Comparison of ENCODE assay signal across 1 cellular context in the genomic region with DNA sequence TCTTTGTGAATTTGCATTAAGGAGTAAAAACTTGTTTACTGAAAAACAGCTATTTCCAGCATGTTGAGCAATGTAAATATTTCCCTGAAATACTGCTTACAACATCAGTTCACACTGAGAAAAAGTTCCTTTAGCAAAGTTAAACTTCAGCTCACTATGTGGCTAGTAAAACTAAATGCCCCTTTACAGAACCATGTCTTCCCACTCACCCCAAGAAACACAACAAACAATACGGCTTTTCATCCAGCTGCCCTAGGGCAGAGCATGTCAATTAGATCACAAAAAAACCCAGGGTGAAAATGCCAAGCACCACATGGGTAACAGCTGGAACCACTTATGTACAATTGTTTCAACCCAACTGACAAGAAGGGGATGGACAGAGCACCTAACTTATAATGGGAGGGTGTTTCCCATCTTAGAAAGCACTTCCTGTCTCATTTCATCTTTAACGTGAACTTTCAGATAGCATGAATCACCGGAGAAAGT.
TF ChIP-seq lines count a peak whose summit lies in the region.

No MANE protein-coding gene starts in this region.

TF ChIP-seq in HEK293, 187 proteins besides CTCF, POLR2A, EP300 and RAD21 (continued from another document):
- TF ChIP-seq ZBTB11 (tag by site-specific recombination; conservative IDR thresholded peaks at IDR 0.05; ENCODE audit: low read depth), result no peak
- no peak for TF ChIP-seq ZNF626 (tag by site-specific recombination; IDR thresholded peaks at IDR 0.05)
- TF ChIP-seq ZNF76 (tag by site-specific recombination; IDR thresholded peaks at IDR 0.05; ENCODE audit: borderline replicate concordance, low read depth), result no peak
- no peak for TF ChIP-seq ZNF239 (tag by site-specific recombination; IDR thresholded peaks at IDR 0.05)
- TF ChIP-seq BCL6B (tag by site-specific recombination; IDR thresholded peaks at IDR 0.05), result no peak
- TF ChIP-seq KLF16 (tag by site-specific recombination; IDR thresholded peaks at IDR 0.05), result no peak
- no peak for TF ChIP-seq ZNF350 (tag by site-specific recombination; IDR thresholded peaks at IDR 0.05)
- TF ChIP-seq, protein P1, sequence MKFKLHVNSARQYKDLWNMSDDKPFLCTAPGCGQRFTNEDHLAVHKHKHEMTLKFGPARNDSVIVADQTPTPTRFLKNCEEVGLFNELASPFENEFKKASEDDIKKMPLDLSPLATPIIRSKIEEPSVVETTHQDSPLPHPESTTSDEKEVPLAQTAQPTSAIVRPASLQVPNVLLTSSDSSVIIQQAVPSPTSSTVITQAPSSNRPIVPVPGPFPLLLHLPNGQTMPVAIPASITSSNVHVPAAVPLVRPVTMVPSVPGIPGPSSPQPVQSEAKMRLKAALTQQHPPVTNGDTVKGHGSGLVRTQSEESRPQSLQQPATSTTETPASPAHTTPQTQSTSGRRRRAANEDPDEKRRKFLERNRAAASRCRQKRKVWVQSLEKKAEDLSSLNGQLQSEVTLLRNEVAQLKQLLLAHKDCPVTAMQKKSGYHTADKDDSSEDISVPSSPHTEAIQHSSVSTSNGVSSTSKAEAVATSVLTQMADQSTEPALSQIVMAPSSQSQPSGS (tag by site-specific recombination; IDR thresholded peaks at IDR 0.05; ENCODE audit: low read depth), result no peak
- TF ChIP-seq, protein P2, sequence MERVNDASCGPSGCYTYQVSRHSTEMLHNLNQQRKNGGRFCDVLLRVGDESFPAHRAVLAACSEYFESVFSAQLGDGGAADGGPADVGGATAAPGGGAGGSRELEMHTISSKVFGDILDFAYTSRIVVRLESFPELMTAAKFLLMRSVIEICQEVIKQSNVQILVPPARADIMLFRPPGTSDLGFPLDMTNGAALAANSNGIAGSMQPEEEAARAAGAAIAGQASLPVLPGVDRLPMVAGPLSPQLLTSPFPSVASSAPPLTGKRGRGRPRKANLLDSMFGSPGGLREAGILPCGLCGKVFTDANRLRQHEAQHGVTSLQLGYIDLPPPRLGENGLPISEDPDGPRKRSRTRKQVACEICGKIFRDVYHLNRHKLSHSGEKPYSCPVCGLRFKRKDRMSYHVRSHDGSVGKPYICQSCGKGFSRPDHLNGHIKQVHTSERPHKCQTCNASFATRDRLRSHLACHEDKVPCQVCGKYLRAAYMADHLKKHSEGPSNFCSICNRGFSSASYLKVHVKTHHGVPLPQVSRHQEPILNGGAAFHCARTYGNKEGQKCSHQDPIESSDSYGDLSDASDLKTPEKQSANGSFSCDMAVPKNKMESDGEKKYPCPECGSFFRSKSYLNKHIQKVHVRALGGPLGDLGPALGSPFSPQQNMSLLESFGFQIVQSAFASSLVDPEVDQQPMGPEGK (tag by site-specific recombination; IDR thresholded peaks at IDR 0.05), result no peak
- TF ChIP-seq ZNF423 (tag by site-specific recombination; IDR thresholded peaks at IDR 0.05), result no peak
- peak; percentile 63; the same call in 1 of the 2 replicates for TF ChIP-seq SP7 (tag by site-specific recombination; IDR thresholded peaks at IDR 0.05)
- TF ChIP-seq ZNF184 (tag by site-specific recombination; IDR thresholded peaks at IDR 0.05), result no peak
- no peak for TF ChIP-seq ZBTB10 (tag by site-specific recombination; IDR thresholded peaks at IDR 0.05)
- no peak for TF ChIP-seq ZNF580 (tag by site-specific recombination; IDR thresholded peaks at IDR 0.05)
- TF ChIP-seq, protein P3, sequence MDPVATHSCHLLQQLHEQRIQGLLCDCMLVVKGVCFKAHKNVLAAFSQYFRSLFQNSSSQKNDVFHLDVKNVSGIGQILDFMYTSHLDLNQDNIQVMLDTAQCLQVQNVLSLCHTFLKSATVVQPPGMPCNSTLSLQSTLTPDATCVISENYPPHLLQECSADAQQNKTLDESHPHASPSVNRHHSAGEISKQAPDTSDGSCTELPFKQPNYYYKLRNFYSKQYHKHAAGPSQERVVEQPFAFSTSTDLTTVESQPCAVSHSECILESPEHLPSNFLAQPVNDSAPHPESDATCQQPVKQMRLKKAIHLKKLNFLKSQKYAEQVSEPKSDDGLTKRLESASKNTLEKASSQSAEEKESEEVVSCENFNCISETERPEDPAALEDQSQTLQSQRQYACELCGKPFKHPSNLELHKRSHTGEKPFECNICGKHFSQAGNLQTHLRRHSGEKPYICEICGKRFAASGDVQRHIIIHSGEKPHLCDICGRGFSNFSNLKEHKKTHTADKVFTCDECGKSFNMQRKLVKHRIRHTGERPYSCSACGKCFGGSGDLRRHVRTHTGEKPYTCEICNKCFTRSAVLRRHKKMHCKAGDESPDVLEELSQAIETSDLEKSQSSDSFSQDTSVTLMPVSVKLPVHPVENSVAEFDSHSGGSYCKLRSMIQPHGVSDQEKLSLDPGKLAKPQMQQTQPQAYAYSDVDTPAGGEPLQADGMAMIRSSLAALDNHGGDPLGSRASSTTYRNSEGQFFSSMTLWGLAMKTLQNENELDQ (tag by site-specific recombination; IDR thresholded peaks at IDR 0.05; ENCODE audit: low read depth), result no peak
- no peak for TF ChIP-seq ZNF785 (tag by site-specific recombination; IDR thresholded peaks at IDR 0.05)
- no peak for TF ChIP-seq GLIS1 (tag by site-specific recombination; IDR thresholded peaks at IDR 0.05)
- no peak for TF ChIP-seq ZNF585B (tag by site-specific recombination; IDR thresholded peaks at IDR 0.05)
- TF ChIP-seq ZNF560 (tag by site-specific recombination; IDR thresholded peaks at IDR 0.05; ENCODE audit: borderline replicate concordance), result no peak
- no peak for TF ChIP-seq RBAK (tag by site-specific recombination; IDR thresholded peaks at IDR 0.05)
- TF ChIP-seq ZNF2 (tag by site-specific recombination; IDR thresholded peaks at IDR 0.05), result no peak
- TF ChIP-seq, protein P4, sequence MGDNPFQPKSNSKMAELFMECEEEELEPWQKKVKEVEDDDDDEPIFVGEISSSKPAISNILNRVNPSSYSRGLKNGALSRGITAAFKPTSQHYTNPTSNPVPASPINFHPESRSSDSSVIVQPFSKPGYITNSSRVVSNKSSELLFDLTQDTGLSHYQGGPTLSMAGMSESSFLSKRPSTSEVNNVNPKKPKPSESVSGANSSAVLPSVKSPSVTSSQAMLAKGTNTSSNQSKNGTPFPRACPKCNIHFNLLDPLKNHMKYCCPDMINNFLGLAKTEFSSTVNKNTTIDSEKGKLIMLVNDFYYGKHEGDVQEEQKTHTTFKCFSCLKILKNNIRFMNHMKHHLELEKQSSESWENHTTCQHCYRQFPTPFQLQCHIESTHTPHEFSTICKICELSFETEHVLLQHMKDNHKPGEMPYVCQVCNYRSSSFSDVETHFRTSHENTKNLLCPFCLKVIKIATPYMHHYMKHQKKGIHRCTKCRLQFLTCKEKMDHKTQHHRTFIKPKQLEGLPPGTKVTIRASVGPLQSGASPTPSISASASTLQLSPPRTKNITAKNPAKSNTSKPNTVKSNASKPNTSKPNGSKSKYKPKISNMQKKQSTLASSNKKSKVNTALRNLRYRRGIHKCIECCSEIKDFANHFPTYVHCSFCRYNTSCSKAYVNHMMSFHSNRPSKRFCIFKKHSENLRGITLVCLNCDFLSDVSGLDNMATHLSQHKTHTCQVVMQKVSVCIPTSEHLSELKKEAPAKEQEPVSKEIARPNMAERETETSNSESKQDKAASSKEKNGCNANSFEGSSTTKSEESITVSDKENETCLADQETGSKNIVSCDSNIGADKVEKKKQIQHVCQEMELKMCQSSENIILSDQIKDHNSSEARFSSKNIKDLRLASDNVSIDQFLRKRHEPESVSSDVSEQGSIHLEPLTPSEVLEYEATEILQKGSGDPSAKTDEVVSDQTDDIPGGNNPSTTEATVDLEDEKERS (tag by site-specific recombination; IDR thresholded peaks at IDR 0.05), result no peak
- 0 out of 2 replicates have a peak, but pooled peaks have one; percentile 6 for TF ChIP-seq GLI2 (tag by site-specific recombination; IDR thresholded peaks at IDR 0.05; ENCODE audit: borderline replicate concordance, low read depth)
- TF ChIP-seq ZNF473 (tag by site-specific recombination; IDR thresholded peaks at IDR 0.05), result no peak
- TF ChIP-seq ZNF146 (tag by site-specific recombination; IDR thresholded peaks at IDR 0.05), result no peak
- TF ChIP-seq ZNF530 (tag by site-specific recombination; IDR thresholded peaks at IDR 0.05; ENCODE audit: low read depth), result no peak
- no peak for TF ChIP-seq ZNF302 (tag by site-specific recombination; IDR thresholded peaks at IDR 0.05; ENCODE audit: low read depth)
- TF ChIP-seq ZNF658 (tag by site-specific recombination; IDR thresholded peaks at IDR 0.05), result no peak
- no peak for TF ChIP-seq ZFP37 (tag by site-specific recombination; IDR thresholded peaks at IDR 0.05)
- no peak for TF ChIP-seq KLF10 (tag by site-specific recombination; IDR thresholded peaks at IDR 0.05)
- TF ChIP-seq, protein P5, sequence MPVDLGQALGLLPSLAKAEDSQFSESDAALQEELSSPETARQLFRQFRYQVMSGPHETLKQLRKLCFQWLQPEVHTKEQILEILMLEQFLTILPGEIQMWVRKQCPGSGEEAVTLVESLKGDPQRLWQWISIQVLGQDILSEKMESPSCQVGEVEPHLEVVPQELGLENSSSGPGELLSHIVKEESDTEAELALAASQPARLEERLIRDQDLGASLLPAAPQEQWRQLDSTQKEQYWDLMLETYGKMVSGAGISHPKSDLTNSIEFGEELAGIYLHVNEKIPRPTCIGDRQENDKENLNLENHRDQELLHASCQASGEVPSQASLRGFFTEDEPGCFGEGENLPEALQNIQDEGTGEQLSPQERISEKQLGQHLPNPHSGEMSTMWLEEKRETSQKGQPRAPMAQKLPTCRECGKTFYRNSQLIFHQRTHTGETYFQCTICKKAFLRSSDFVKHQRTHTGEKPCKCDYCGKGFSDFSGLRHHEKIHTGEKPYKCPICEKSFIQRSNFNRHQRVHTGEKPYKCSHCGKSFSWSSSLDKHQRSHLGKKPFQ (tag by site-specific recombination; IDR thresholded peaks at IDR 0.05), result peak; percentile 63; the same call in 1 of the 2 replicates
- peak; percentile 36; the same call in 1 of the 2 replicates for TF ChIP-seq ZFHX2 (tag by site-specific recombination; conservative IDR thresholded peaks at IDR 0.05)
